Comparison of ENCODE assay signal across 25 cellular contexts in genomic region chr17:82769041-82769440, GRCh38.
"Had no signal": no experiment of that assay in that cellular context is flagged by ENCODE, and none has a peak within 500 bp of the region (broad histone marks: within the 10 kb centered on the region; RNA-seq: fewer than 3 reads in every experiment).

No MANE protein-coding gene starts in this region.

- H3K27me3 ChIP-seq: dorsolateral prefrontal cortex, esophagus squamous epithelium, gastrocnemius medialis, heart right ventricle, left lung had no signal

- H3K9me3 ChIP-seq: esophagus squamous epithelium, gastrocnemius medialis, heart right ventricle, left lung had no signal

- FAIRE-seq: colon, islet of Langerhans, keratinocyte had no signal

- ATAC-seq: esophagus mucosa, gastrocnemius medialis, heart right ventricle, left cardiac atrium, left lung, left ventricle myocardium superior had no signal

- H3K4me3 ChIP-seq: coronary artery, dorsolateral prefrontal cortex, esophagus squamous epithelium, gastrocnemius medialis, heart right ventricle, left lung, lung had no signal

- H3K27ac ChIP-seq: coronary artery, dorsolateral prefrontal cortex, epithelial cell of prostate, esophagus squamous epithelium, gastrocnemius medialis, heart right ventricle, left lung had no signal

- H3K4me1 ChIP-seq: gastrocnemius medialis, left lung had no signal

- DNase-seq: dermis blood vessel endothelial cell; effector CD4-positive, alpha-beta T cell; effector memory CD4-positive, alpha-beta T cell; erythroblast; esophagus squamous epithelium; foreskin fibroblast; foreskin melanocyte; gastrocnemius medialis; glutamatergic neuron; head of caudate nucleus; heart right ventricle; hippocampal formation; left cardiac atrium; left lung; left ventricle myocardium superior; mesendoderm; midbrain had no signal
